In genomic region chr11:102253018-102253775, GRCh38 we compare ENCODE assay signal across 1 cellular context.
TF ChIP-seq lines count a peak whose summit lies in the region.

No MANE protein-coding gene starts in this region.

TF ChIP-seq in HEK293, 187 proteins besides CTCF, POLR2A, EP300 and RAD21 (continued from another document):
- TF ChIP-seq ZNF140 (tag by site-specific recombination; IDR thresholded peaks at IDR 0.05): no peak
- no peak for TF ChIP-seq GFI1B (tag by site-specific recombination; IDR thresholded peaks at IDR 0.05)
- TF ChIP-seq ZBTB20 (tag by site-specific recombination; IDR thresholded peaks at IDR 0.05): no peak
- TF ChIP-seq ZNF621 (tag by site-specific recombination; IDR thresholded peaks at IDR 0.05): no peak
- no peak for TF ChIP-seq AEBP2 (tag by site-specific recombination; IDR thresholded peaks at IDR 0.05; ENCODE audit: borderline replicate concordance)
- TF ChIP-seq ZNF335 (tag by site-specific recombination; conservative IDR thresholded peaks at IDR 0.05): peak; percentile 47
- no peak for TF ChIP-seq ZSCAN23 (tag by site-specific recombination; IDR thresholded peaks at IDR 0.05)
